ENCODE assay signal across 8 cellular contexts in the genomic region with DNA sequence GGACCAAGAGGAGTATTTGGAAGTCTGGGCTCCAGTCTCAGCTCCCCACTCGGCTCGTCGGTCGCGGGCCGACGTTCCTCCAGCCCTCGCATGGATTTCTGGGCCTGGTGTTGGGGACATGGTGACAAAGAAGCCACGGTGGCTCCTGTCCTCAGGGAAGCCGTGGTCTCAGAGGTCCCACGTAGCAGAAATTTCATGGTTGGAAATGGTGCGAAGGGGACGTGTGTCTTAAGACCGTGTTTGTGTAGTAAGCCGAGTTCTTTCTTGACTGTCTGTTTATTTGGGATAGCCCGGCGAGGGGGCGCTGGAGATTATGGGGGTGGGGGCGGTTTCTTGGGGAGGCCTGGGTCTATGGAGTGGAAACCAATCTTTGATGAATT. TPM values are rescaled to one million over a fixed set of nuclear protein-coding genes. Genes with fewer than 3 reads are reported as not detected.
DNase-seq lines count a peak whose midpoint lies in the region; ATAC-seq and TF ChIP-seq lines count a peak whose summit lies in the region.

No MANE protein-coding gene starts in this region.

- H3K27me3 Mint-ChIP-seq in activated CD8-positive, alpha-beta T cell treated with anti-CD3 and anti-CD28 coated beads for 36 hours, result peaks cover 39% of the 10 kb centered on the region
- H3K27me3 Mint-ChIP-seq in glutamatergic neuron (ENCODE audit: unreplicated experiment), result no peaks in the 10 kb centered on the region

- POLR2A ChIA-PET in activated CD8-positive, alpha-beta T cell treated with anti-CD3 and anti-CD28 coated beads for 36 hours (lab: Charles Lee), result interaction anchor here (1.1 kb wide), 1 partner anchor 13 kb away, joined by 3 read pairs; no protein-coding TSS in a partner anchor

- H3K4me3 ChIP-seq in retinal pigment epithelial cell (ENCODE audit: low read length), result peak overlapping the region; percentile 65

- no peaks in the 10 kb centered on the region for H3K36me3 Mint-ChIP-seq in activated CD8-positive, alpha-beta T cell treated with anti-CD3 and anti-CD28 coated beads for 36 hours (ENCODE audit: low read depth)
- no peaks in the 10 kb centered on the region for H3K36me3 Mint-ChIP-seq in glutamatergic neuron (ENCODE audit: unreplicated experiment)

- no peaks in the 10 kb centered on the region for H3K9me3 Mint-ChIP-seq in activated CD8-positive, alpha-beta T cell treated with anti-CD3 and anti-CD28 coated beads for 36 hours
- peaks cover 4% of the 10 kb centered on the region for H3K9me3 Mint-ChIP-seq in glutamatergic neuron (ENCODE audit: unreplicated experiment)

- CTCF ChIA-PET in activated CD8-positive, alpha-beta T cell treated with anti-CD3 and anti-CD28 coated beads for 36 hours (lab: Charles Lee), result interaction anchor here (0.7 to 2.1 kb wide), 2 partner anchors 9 to 151 kb away, joined by 3 to 6 read pairs; no protein-coding TSS in a partner anchor

- peak; percentile 18 for DNase-seq in activated T-cell treated with anti-CD3 and anti-CD28 coated beads, Interleukin-2, amount 50 U/mL, for 1 hour
- no peak for DNase-seq in activated T-cell treated with anti-CD3 and anti-CD28 coated beads for 4 hours
- DNase-seq in activated CD8-positive, alpha-beta T cell treated with anti-CD3 and anti-CD28 coated beads for 36 hours, result peak; percentile 5
- no peak for DNase-seq in glutamatergic neuron
- no peak for DNase-seq in retinal pigment epithelial cell (ENCODE audit: low read depth)
- DNase-seq in NCI-H1048 (lab: John Stamatoyannopoulos, UW), result no peak

- H3K4me3 Mint-ChIP-seq in activated CD8-positive, alpha-beta T cell treated with anti-CD3 and anti-CD28 coated beads for 36 hours, result peak overlapping the region; percentile 69
- peak overlapping the region; percentile 88 for H3K4me3 Mint-ChIP-seq in glutamatergic neuron (ENCODE audit: unreplicated experiment)

- ATAC-seq in activated CD8-positive, alpha-beta T cell treated with anti-CD3 and anti-CD28 coated beads for 36 hours, result no peak
- ATAC-seq in HG03469 (IDR thresholded peaks at IDR 0.05; ENCODE audit: unreplicated experiment) (no peak), HG02973 (IDR thresholded peaks at IDR 0.05; ENCODE audit: unreplicated experiment) (no peak)

- no peak overlapping the region for H3K27ac Mint-ChIP-seq in activated CD8-positive, alpha-beta T cell treated with anti-CD3 and anti-CD28 coated beads for 36 hours
- H3K27ac Mint-ChIP-seq in glutamatergic neuron (ENCODE audit: unreplicated experiment), result peak overlapping the region; percentile 65

- intact Hi-C loops in activated CD8-positive, alpha-beta T cell treated with anti-CD3 and anti-CD28 coated beads for 36 hours (cut with micrococcal nuclease), result no loop called here

- H3K4me1 Mint-ChIP-seq in activated CD8-positive, alpha-beta T cell treated with anti-CD3 and anti-CD28 coated beads for 36 hours (ENCODE audit: low read depth), result peaks cover 9% of the 10 kb centered on the region
- peaks cover 3% of the 10 kb centered on the region for H3K4me1 Mint-ChIP-seq in glutamatergic neuron (ENCODE audit: low read depth, unreplicated experiment)

- no peak for TF ChIP-seq CTCF in activated CD8-positive, alpha-beta T cell treated with anti-CD3 and anti-CD28 coated beads for 36 hours (IDR thresholded peaks at IDR 0.05)
- TF ChIP-seq CTCF in glutamatergic neuron (IDR thresholded peaks at IDR 0.05; ENCODE audit: partially characterized antibody, unreplicated experiment), result no peak
- TF ChIP-seq CTCF in retinal pigment epithelial cell (conservative IDR thresholded peaks at IDR 0.05; ENCODE audit: low read depth, low read length), result no peak

RNA-seq across cellular contexts. Expression of a gene that starts 23.4 kb away (rescaled TPM):
- 10 to 100 TPM; 22.1 to 22.8 TPM for total RNA-seq in activated CD8-positive, alpha-beta T cell treated with anti-CD3 and anti-CD28 coated beads for 36 hours
- total RNA-seq in glutamatergic neuron (ENCODE audit: unreplicated experiment), result 39.4 TPM

Comparison
In these comparisons a context has a peak if more than half of its experiments do, and no peak if none do; other contexts are left out.
1. DNase-seq: peak in activated T-cell treated with anti-CD3 and anti-CD28 coated beads, Interleukin-2, amount 50 U/mL, for 1 hour (single experiment) and activated CD8-positive, alpha-beta T cell treated with anti-CD3 and anti-CD28 coated beads for 36 hours (single experiment); none in activated T-cell treated with anti-CD3 and anti-CD28 coated beads for 4 hours (single experiment), glutamatergic neuron (single experiment), retinal pigment epithelial cell (single experiment) and NCI-H1048 (single experiment).